In the genomic region with DNA sequence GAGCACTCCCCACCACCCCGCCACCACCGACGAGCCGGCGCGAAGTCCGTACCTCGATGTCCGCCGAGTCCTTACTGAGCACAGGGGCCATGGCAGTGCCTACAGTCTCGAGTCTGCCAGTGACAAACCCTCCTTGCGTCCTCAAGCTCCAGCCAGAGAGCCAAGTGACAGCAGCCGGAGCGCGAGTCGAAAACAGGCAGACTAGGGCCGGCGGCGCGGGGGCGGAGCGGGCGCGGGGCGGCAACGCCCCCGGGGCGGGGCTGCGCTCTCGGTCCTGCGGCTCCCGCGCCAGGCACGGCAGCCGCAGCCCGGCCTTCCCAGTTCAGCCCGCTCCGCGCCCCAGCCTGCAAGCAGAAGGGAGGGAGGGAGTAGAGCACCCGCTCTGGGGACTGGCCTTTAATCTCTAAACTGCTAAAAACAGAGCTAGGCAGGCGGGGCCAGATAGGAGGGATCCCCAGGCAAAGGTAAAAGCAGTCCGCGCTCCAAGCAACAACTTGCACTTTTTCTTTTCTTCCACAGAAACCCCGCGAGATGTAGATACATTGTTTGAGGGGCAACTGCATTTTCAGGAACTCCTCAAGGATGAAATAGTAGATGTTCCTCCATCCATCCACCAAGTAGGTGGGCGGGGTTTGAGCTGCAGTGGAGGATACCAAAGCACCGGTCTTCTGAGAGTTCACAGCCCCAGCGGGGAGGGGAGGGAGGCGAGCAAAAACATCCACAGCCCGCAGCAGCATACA, we compare ENCODE assay signal across 8 cellular contexts. TPM values are rescaled to one million over a fixed set of nuclear protein-coding genes. Genes with fewer than 3 reads are reported as not detected.
DNase-seq lines count a peak whose midpoint lies in the region; ATAC-seq and TF ChIP-seq lines count a peak whose summit lies in the region.

A gene (minus strand): TSS at position 203 of the 740 bp plus-strand sequence. CDS start 112 bp downstream, at position 91.

- peak; percentile 90 for DNase-seq in GM12865 (ENCODE audit: low read depth)
- peak; percentile 96 for DNase-seq in NCI-H1105 treated with DMSO at 0.1 percent for 48 hours (lab: John Stamatoyannopoulos, UW)
- DNase-seq in SW 1271 (lab: John Stamatoyannopoulos, UW), result peak; percentile 57 to 94
- peak; percentile 84 for DNase-seq in activated naive CD8-positive, alpha-beta T cell treated with anti-CD3 and anti-CD28 coated beads, Interleukin-2, amount 50 U/mL, for 24 hours
- peak; percentile 89 to 95 (median 93) for DNase-seq in heart left ventricle
- peak; percentile 78 to 98 (median 88) for DNase-seq in posterior cingulate gyrus
- DNase-seq in type B pancreatic cell (ENCODE audit: extremely low spot score, unreplicated experiment), result peak; percentile 88

- peak in 1 of 2 donors; percentile 89 for TF ChIP-seq POLR2A in heart left ventricle (IDR thresholded peaks at IDR 0.05)

- H3K4me1 ChIP-seq in heart left ventricle, result peaks cover 0 to 38% (median 16%) of the 10 kb centered on the region in 12 donors

- H3K27me3 Mint-ChIP-seq in activated naive CD8-positive, alpha-beta T cell treated with anti-CD3 and anti-CD28 coated beads, Interleukin-2, amount 50 U/mL, for 24 hours, result no peaks in the 10 kb centered on the region
- H3K27me3 Mint-ChIP-seq in type B pancreatic cell, result peaks cover 31% of the 10 kb centered on the region

- no peaks in the 10 kb centered on the region for H3K36me3 Mint-ChIP-seq in activated naive CD8-positive, alpha-beta T cell treated with anti-CD3 and anti-CD28 coated beads, Interleukin-2, amount 50 U/mL, for 24 hours (ENCODE audit: low read depth)
- no peaks in the 10 kb centered on the region for H3K36me3 Mint-ChIP-seq in type B pancreatic cell

- peak within 1 kb of the TSS; percentile 93 for H3K4me3 Mint-ChIP-seq in activated naive CD8-positive, alpha-beta T cell treated with anti-CD3 and anti-CD28 coated beads, Interleukin-2, amount 50 U/mL, for 24 hours
- H3K4me3 Mint-ChIP-seq in type B pancreatic cell, result peak within 1 kb of the TSS; percentile 90

- H3K9me3 Mint-ChIP-seq in activated naive CD8-positive, alpha-beta T cell treated with anti-CD3 and anti-CD28 coated beads, Interleukin-2, amount 50 U/mL, for 24 hours, result no peaks in the 10 kb centered on the region
- no peaks in the 10 kb centered on the region for H3K9me3 Mint-ChIP-seq in type B pancreatic cell

- ATAC-seq in HG02678 (IDR thresholded peaks at IDR 0.05; ENCODE audit: unreplicated experiment) (peak; percentile 86), heart left ventricle (peak; percentile 84 to 100 (median 98))
- peak; percentile 88 for ATAC-seq in activated naive CD8-positive, alpha-beta T cell treated with anti-CD3 and anti-CD28 coated beads, Interleukin-2, amount 50 U/mL, for 24 hours

- no peaks in the 10 kb centered on the region for H3K27me3 ChIP-seq in heart left ventricle

- no peaks in the 10 kb centered on the region for H3K36me3 ChIP-seq in heart left ventricle

- TF ChIP-seq CTCF in GM12865 (IDR thresholded peaks at IDR 0.05; ENCODE audit: insufficient read depth, low read depth, low read length, missing control alignments), result no peak
- no peak for TF ChIP-seq CTCF in heart left ventricle (IDR thresholded peaks at IDR 0.05)
- TF ChIP-seq CTCF in type B pancreatic cell (conservative IDR thresholded peaks at IDR 0.05), result no peak

- peaks cover 47% of the 10 kb centered on the region for H3K4me1 Mint-ChIP-seq in activated naive CD8-positive, alpha-beta T cell treated with anti-CD3 and anti-CD28 coated beads, Interleukin-2, amount 50 U/mL, for 24 hours
- H3K4me1 Mint-ChIP-seq in type B pancreatic cell (ENCODE audit: unreplicated experiment), result peaks cover 10% of the 10 kb centered on the region

- peak within 1 kb of the TSS; percentile 86 to 95 (median 93) for H3K27ac ChIP-seq in heart left ventricle

- H3K27ac Mint-ChIP-seq in activated naive CD8-positive, alpha-beta T cell treated with anti-CD3 and anti-CD28 coated beads, Interleukin-2, amount 50 U/mL, for 24 hours, result peak within 1 kb of the TSS; percentile 94
- peak within 1 kb of the TSS; percentile 87 for H3K27ac Mint-ChIP-seq in type B pancreatic cell

- no peaks in the 10 kb centered on the region for H3K9me3 ChIP-seq in heart left ventricle

- intact Hi-C loops in heart left ventricle (cut with DNase I) (loop anchor here in 1 of 10 donors (5.0 kb wide), 1 partner anchor 69 kb away; no protein-coding TSS in a partner anchor), posterior cingulate gyrus (cut with DNase I) (loop anchor here (10.0 kb wide), 1 partner anchor 124 kb away; no protein-coding TSS in a partner anchor)

- H3K4me3 ChIP-seq in GM12865 (ENCODE audit: low read depth, low read length), result peak within 1 kb of the TSS; percentile 99
- peak within 1 kb of the TSS; percentile 80 to 99 (median 88) for H3K4me3 ChIP-seq in heart left ventricle

- 0 to 1% (median 0%) methylated on average over 11 to 50 of the region's 50 CpGs for WGBS in heart left ventricle, 4 donors

RNA-seq across cellular contexts. Expression of the gene that starts here (rescaled TPM):
- total RNA-seq in heart left ventricle, result 10 to 100 TPM in 2 of 9 donors, 1 to 10 TPM in 7; 7.1 to 38.4 (median 8.0) TPM
- polyA plus RNA-seq in heart left ventricle, result 1 to 10 TPM; 2.6 to 3.9 TPM
- 6.9 and 8.5 TPM in 2 replicates for total RNA-seq in type B pancreatic cell (ENCODE audit: low replicate concordance)

Comparison
In these comparisons a context has a peak if more than half of its experiments do, and no peak if none do; other contexts are left out.
1. Peak in every context shown above with its lines: DNase-seq, ATAC-seq, H3K4me3 ChIP-seq and H3K27ac ChIP-seq.